ENCODE assay signal across 10 cellular contexts in genomic region chr19:3403489-3404323, GRCh38. TPM values are rescaled to one million over a fixed set of nuclear protein-coding genes. Genes with fewer than 3 reads are reported as not detected.
DNase-seq lines count a peak whose midpoint lies in the region; ATAC-seq, FAIRE-seq and TF ChIP-seq lines count a peak whose summit lies in the region.
"Had no signal": no experiment of that assay in that cellular context is flagged by ENCODE, and none has a peak within 500 bp of the region (broad histone marks: within the 10 kb centered on the region; RNA-seq: fewer than 3 reads in every experiment).

No MANE protein-coding gene starts in this region.

- no peak for TF ChIP-seq POLR2A in esophagus muscularis mucosa (IDR thresholded peaks at IDR 0.05; ENCODE audit: low read depth)

- H3K4me1 ChIP-seq in esophagus muscularis mucosa = peaks cover 70 to 100% (median 99%) of the 10 kb centered on the region in 4 donors
- peaks cover 3 to 13% of the 10 kb centered on the region in 2 donors for H3K4me1 ChIP-seq in mucosa of rectum (ENCODE audit: control insufficient read depth in 2 of 2, insufficient read depth in 2 of 2, low read length in 2 of 2)
- H3K4me1 ChIP-seq in naive thymus-derived CD4-positive, alpha-beta T cell (ENCODE audit: control insufficient read depth in 2 of 2, insufficient read depth in 2 of 2, low read length in 2 of 2) = no peaks in the 10 kb centered on the region

- no peaks in the 10 kb centered on the region for H3K27me3 ChIP-seq in esophagus muscularis mucosa
- H3K27me3 ChIP-seq in mucosa of rectum (ENCODE audit: control insufficient read depth in 2 of 2, insufficient read depth in 2 of 2, low read length in 2 of 2) = no peaks in the 10 kb centered on the region
- no peaks in the 10 kb centered on the region for H3K27me3 ChIP-seq in naive thymus-derived CD4-positive, alpha-beta T cell (ENCODE audit: control insufficient read depth in 2 of 2, insufficient read depth in 2 of 2, low read length in 2 of 2)

- intact Hi-C loops in esophagus muscularis mucosa (cut with DNase I) = loop anchor here (5.0 to 10.0 kb wide), 2 partner anchors 36 to 69 kb away; partner anchors contain the start of gene NFIC
- intact Hi-C loops in naive thymus-derived CD4-positive, alpha-beta T cell (cut with micrococcal nuclease) = no loop called here

- H3K9ac ChIP-seq in mucosa of rectum (ENCODE audit: low read depth in 1 of 2, low read length in 2 of 2) = peak overlapping the region; percentile 6 to 66

- no peak for FAIRE-seq in urothelium cell line (lab: Jason Lieb, UNC)
- FAIRE-seq: A204.1 had no signal

- H3K4me3 Mint-ChIP-seq in T-helper 2 cell treated with Interferon-gamma antibody and Interleukin-4, amounts not matched to agents 5 μg/mL and 100 μg/mL, for 36 hours = no peak overlapping the region
- H3K4me3 Mint-ChIP-seq in naive thymus-derived CD4-positive, alpha-beta T cell = no peak overlapping the region

- H3K27ac Mint-ChIP-seq in T-helper 2 cell treated with Interferon-gamma antibody and Interleukin-4, amounts not matched to agents 5 μg/mL and 100 μg/mL, for 36 hours = no peak overlapping the region
- no peak overlapping the region for H3K27ac Mint-ChIP-seq in naive thymus-derived CD4-positive, alpha-beta T cell

- H3K9me3 Mint-ChIP-seq in T-helper 2 cell treated with Interferon-gamma antibody and Interleukin-4, amounts not matched to agents 5 μg/mL and 100 μg/mL, for 36 hours = no peaks in the 10 kb centered on the region
- H3K9me3 Mint-ChIP-seq in naive thymus-derived CD4-positive, alpha-beta T cell = peaks cover 0 to 4% (median 0%) of the 10 kb centered on the region in 11 donors

- no peaks in the 10 kb centered on the region for H3K9me3 ChIP-seq in esophagus muscularis mucosa
- no peaks in the 10 kb centered on the region for H3K9me3 ChIP-seq in mucosa of rectum (ENCODE audit: control insufficient read depth in 2 of 2, low read length in 2 of 2)
- no peaks in the 10 kb centered on the region for H3K9me3 ChIP-seq in naive thymus-derived CD4-positive, alpha-beta T cell (ENCODE audit: control insufficient read depth in 2 of 3, low read length in 3 of 3)

- H3K36me3 ChIP-seq in esophagus muscularis mucosa (peaks cover 0 to 5% (median 0%) of the 10 kb centered on the region in 4 donors), mucosa of rectum (ENCODE audit: control insufficient read depth in 2 of 2, insufficient read depth in 2 of 2, low read length in 2 of 2) (no peaks in the 10 kb centered on the region)
- H3K36me3 ChIP-seq in naive thymus-derived CD4-positive, alpha-beta T cell (ENCODE audit: control insufficient read depth in 2 of 3, insufficient read depth in 3 of 3, low read length in 3 of 3) = peaks cover 0 to 9% (median 0%) of the 10 kb centered on the region in 3 experiments

- no peak for TF ChIP-seq CTCF in esophagus muscularis mucosa (IDR thresholded peaks at IDR 0.05)

- peak overlapping the region; percentile 95 to 100 (median 99) for H3K27ac ChIP-seq in esophagus muscularis mucosa (replicated peaks in 1 of 4)
- H3K27ac ChIP-seq in mucosa of rectum (ENCODE audit: low read depth in 2 of 2, low read length in 2 of 2) = peak overlapping the region; percentile 88 to 91
- H3K27ac ChIP-seq in naive thymus-derived CD4-positive, alpha-beta T cell (ENCODE audit: low read depth, low read length) = no peak overlapping the region

- peak overlapping the region; percentile 51 to 61 (median 56) for H3K4me3 ChIP-seq in esophagus muscularis mucosa
- no peak overlapping the region for H3K4me3 ChIP-seq in mucosa of rectum (ENCODE audit: low read length in 2 of 2)
- no peak overlapping the region for H3K4me3 ChIP-seq in naive thymus-derived CD4-positive, alpha-beta T cell (ENCODE audit: low read length)

- no peaks in the 10 kb centered on the region for H3K27me3 Mint-ChIP-seq in T-helper 2 cell treated with Interferon-gamma antibody and Interleukin-4, amounts not matched to agents 5 μg/mL and 100 μg/mL, for 36 hours (ENCODE audit: low read depth)
- H3K27me3 Mint-ChIP-seq in naive thymus-derived CD4-positive, alpha-beta T cell = no peaks in the 10 kb centered on the region

- peak; percentile 99 for TF ChIP-seq EP300 in esophagus muscularis mucosa (IDR thresholded peaks at IDR 0.05)

- no peaks in the 10 kb centered on the region for H3K36me3 Mint-ChIP-seq in T-helper 2 cell treated with Interferon-gamma antibody and Interleukin-4, amounts not matched to agents 5 μg/mL and 100 μg/mL, for 36 hours (ENCODE audit: low read depth)
- H3K36me3 Mint-ChIP-seq in naive thymus-derived CD4-positive, alpha-beta T cell = peaks cover 0 to 22% (median 9%) of the 10 kb centered on the region in 5 donors

- H3K4me1 Mint-ChIP-seq in T-helper 2 cell treated with Interferon-gamma antibody and Interleukin-4, amounts not matched to agents 5 μg/mL and 100 μg/mL, for 36 hours (ENCODE audit: low read depth) = no peaks in the 10 kb centered on the region
- peaks cover 0 to 18% (median 5%) of the 10 kb centered on the region in 7 donors for H3K4me1 Mint-ChIP-seq in naive thymus-derived CD4-positive, alpha-beta T cell

- CTCF ChIA-PET in naive thymus-derived CD4-positive, alpha-beta T cell (lab: Charles Lee) = no interaction called here

- POLR2A ChIA-PET in naive thymus-derived CD4-positive, alpha-beta T cell (lab: Charles Lee) = no interaction called here

- ATAC-seq in naive thymus-derived CD4-positive, alpha-beta T cell = no peak

- 2% methylated on average over 16 of the region's 49 CpGs for WGBS in esophagus muscularis mucosa

- DNase-seq in NCI-H1092 treated with DMSO at 0.1 percent for 48 hours (lab: John Stamatoyannopoulos, UW) (peak; percentile 19), NCI-H1092 (lab: John Stamatoyannopoulos, UW) (no peak), esophagus muscularis mucosa (ENCODE audit: extremely low spot score) (peak; percentile 98), urothelium cell line (ENCODE audit: low spot score) (peak; percentile 37), GF-D8 (lab: John Stamatoyannopoulos, UW) (no peak)
- no peak for DNase-seq in T-helper 2 cell treated with Interferon-gamma antibody and Interleukin-4, amounts not matched to agents 5 μg/mL and 100 μg/mL, for 36 hours (ENCODE audit: low spot score)
- DNase-seq in naive thymus-derived CD4-positive, alpha-beta T cell = no peak
- DNase-seq: activated CD4-positive, alpha-beta T cell treated with anti-CD3 and anti-CD28 coated beads, Interleukin-2, amount 50 U/mL, for 48 hours had no signal

RNA-seq across cellular contexts. Expression of gene NFIC, which starts 37.3 kb away (rescaled TPM):
- total RNA-seq in esophagus muscularis mucosa = 100 to 1,000 TPM; 165 to 297 (median 211) TPM
- 10 to 100 TPM; 15.0 to 35.2 (median 33.1) TPM for total RNA-seq in naive thymus-derived CD4-positive, alpha-beta T cell
- polyA plus RNA-seq in naive thymus-derived CD4-positive, alpha-beta T cell = 10 to 100 TPM; 12.2 to 24.6 TPM

Comparison
In these comparisons a context has a peak if more than half of its experiments do, and no peak if none do; other contexts are left out.
1. DNase-seq: peak in NCI-H1092 treated with DMSO at 0.1 percent for 48 hours (single experiment), esophagus muscularis mucosa (single experiment) and urothelium cell line (single experiment); none in NCI-H1092 (single experiment), T-helper 2 cell treated with Interferon-gamma antibody and Interleukin-4, amounts not matched to agents 5 μg/mL and 100 μg/mL, for 36 hours (single experiment), naive thymus-derived CD4-positive, alpha-beta T cell (0 of 9) and GF-D8 (single experiment).
2. H3K4me3 ChIP-seq: peak in esophagus muscularis mucosa (4 of 4); none in mucosa of rectum (0 of 2) and naive thymus-derived CD4-positive, alpha-beta T cell (single experiment).
3. RNA of gene NFIC, which starts 37.3 kb away (total RNA-seq): 165 to 297 TPM in esophagus muscularis mucosa; 15.0 to 35.2 TPM in naive thymus-derived CD4-positive, alpha-beta T cell; every median in the first group is over 4 times any median in the second.